ENCODE assay signal across 9 cellular contexts in genomic region chr3:170033489-170033888, GRCh38. TPM values are rescaled to one million over a fixed set of nuclear protein-coding genes. Genes with fewer than 3 reads are reported as not detected.
DNase-seq lines count a peak whose midpoint lies in the region; ATAC-seq and TF ChIP-seq lines count a peak whose summit lies in the region.
"Had no signal": no experiment of that assay in that cellular context is flagged by ENCODE, and none has a peak within 500 bp of the region (broad histone marks: within the 10 kb centered on the region; RNA-seq: fewer than 3 reads in every experiment).

No MANE protein-coding gene starts in this region.

- H3K4me3 Mint-ChIP-seq in activated T-helper 1 cell treated with anti-CD3 and anti-CD28 coated beads, Interleukin-12 subunit alpha, Interleukin-12 subunit beta, Interleukin-2, Interleukin-4 antibody, amounts not matched to agents 30 ng/mL and 10 ng/mL and 1 ng/mL, durations not matched to agents 14 hours and 24 hours and 36 hours = no peak overlapping the region

- H3K36me3 ChIP-seq in neutrophil = no peaks in the 10 kb centered on the region
- H3K36me3 ChIP-seq: left ventricle myocardium inferior had no signal

- no peaks in the 10 kb centered on the region for H3K36me3 Mint-ChIP-seq in activated T-helper 1 cell treated with anti-CD3 and anti-CD28 coated beads, Interleukin-12 subunit alpha, Interleukin-12 subunit beta, Interleukin-2, Interleukin-4 antibody, amounts not matched to agents 30 ng/mL and 10 ng/mL and 1 ng/mL, durations not matched to agents 14 hours and 24 hours and 36 hours (ENCODE audit: low read depth)

- peaks cover 32% of the 10 kb centered on the region for H3K4me1 Mint-ChIP-seq in activated T-helper 1 cell treated with anti-CD3 and anti-CD28 coated beads, Interleukin-12 subunit alpha, Interleukin-12 subunit beta, Interleukin-2, Interleukin-4 antibody, amounts not matched to agents 30 ng/mL and 10 ng/mL and 1 ng/mL, durations not matched to agents 14 hours and 24 hours and 36 hours (ENCODE audit: low read depth)

- H3K27ac Mint-ChIP-seq in activated T-helper 1 cell treated with anti-CD3 and anti-CD28 coated beads, Interleukin-12 subunit alpha, Interleukin-12 subunit beta, Interleukin-2, Interleukin-4 antibody, amounts not matched to agents 30 ng/mL and 10 ng/mL and 1 ng/mL, durations not matched to agents 14 hours and 24 hours and 36 hours = no peak overlapping the region

- TF ChIP-seq EP300 in Ishikawa (IDR thresholded peaks at IDR 0.05; ENCODE audit: borderline replicate concordance) = no peak

- intact Hi-C loops in activated T-helper 1 cell treated with anti-CD3 and anti-CD28 coated beads, Interleukin-12 subunit alpha, Interleukin-12 subunit beta, Interleukin-2, Interleukin-4 antibody, amounts not matched to agents 30 ng/mL and 10 ng/mL and 1 ng/mL, durations not matched to agents 14 hours and 24 hours and 36 hours (cut with micrococcal nuclease) = loop anchor here (10.0 kb wide), 1 partner anchor 321 kb away; the partner anchor contains the start of gene SKIL

- peak in 4 of 5 donors; percentile 40 to 66 (median 48) for DNase-seq in T-helper 1 cell
- peak; percentile 44 for DNase-seq in activated T-helper 1 cell treated with anti-CD3 and anti-CD28 coated beads, Interleukin-12 subunit alpha, Interleukin-12 subunit beta, Interleukin-2, Interleukin-4 antibody, amounts not matched to agents 30 ng/mL and 10 ng/mL and 1 ng/mL, durations not matched to agents 14 hours and 24 hours and 36 hours (ENCODE audit: low spot score)
- DNase-seq in SW 1271 (lab: John Stamatoyannopoulos, UW) = no peak
- no peak for DNase-seq in HEK293T (ENCODE audit: extremely low spot score)
- DNase-seq in pons (ENCODE audit: low spot score) = no peak
- DNase-seq: left ventricle myocardium inferior had no signal

- H3K4me3 ChIP-seq in neutrophil (ENCODE audit: low read depth in 1 of 2, low read length in 1 of 2) = peak overlapping the region in 1 of 2 experiments; percentile 11
- H3K4me3 ChIP-seq: left ventricle myocardium inferior had no signal

- TF ChIP-seq RAD21 in Ishikawa (IDR thresholded peaks at IDR 0.05; ENCODE audit: low read depth) = no peak

- CTCF ChIA-PET in HEK293T (lab: Yijun Ruan, JAX) = no interaction called here

- H3K4me1 ChIP-seq in neutrophil (ENCODE audit: control insufficient read depth in 1 of 2, insufficient read depth in 1 of 2, low read depth in 1 of 2, low read length in 1 of 2) = peaks cover 33% of the 10 kb centered on the region in 2 experiments

- no peaks in the 10 kb centered on the region for H3K27me3 ChIP-seq in neutrophil

- TF ChIP-seq CTCF in neutrophil (IDR thresholded peaks at IDR 0.05) = peak; percentile 33

- peak overlapping the region; percentile 88 for H3K27ac ChIP-seq in neutrophil
- H3K27ac ChIP-seq: left ventricle myocardium inferior had no signal

- POLR2A ChIA-PET in HEK293T (lab: Yijun Ruan, JAX) = no interaction called here

- no peak for ATAC-seq in GM19023 (IDR thresholded peaks at IDR 0.05; ENCODE audit: unreplicated experiment)

- peaks cover 4% of the 10 kb centered on the region for H3K9me3 Mint-ChIP-seq in activated T-helper 1 cell treated with anti-CD3 and anti-CD28 coated beads, Interleukin-12 subunit alpha, Interleukin-12 subunit beta, Interleukin-2, Interleukin-4 antibody, amounts not matched to agents 30 ng/mL and 10 ng/mL and 1 ng/mL, durations not matched to agents 14 hours and 24 hours and 36 hours

- no peaks in the 10 kb centered on the region for H3K9me3 ChIP-seq in neutrophil
- H3K9me3 ChIP-seq: left ventricle myocardium inferior had no signal

- peaks cover 1% of the 10 kb centered on the region for H3K27me3 Mint-ChIP-seq in activated T-helper 1 cell treated with anti-CD3 and anti-CD28 coated beads, Interleukin-12 subunit alpha, Interleukin-12 subunit beta, Interleukin-2, Interleukin-4 antibody, amounts not matched to agents 30 ng/mL and 10 ng/mL and 1 ng/mL, durations not matched to agents 14 hours and 24 hours and 36 hours (ENCODE audit: insufficient read depth)

TF ChIP-seq in Ishikawa, 13 proteins besides CTCF, POLR2A, EP300 and RAD21:
- TF ChIP-seq USF1 (IDR thresholded peaks at IDR 0.05) = peak; percentile 59
- no peak for TF ChIP-seq TAF1 (IDR thresholded peaks at IDR 0.05; ENCODE audit: low read depth)
- TF ChIP-seq CREB1 (IDR thresholded peaks at IDR 0.05; ENCODE audit: low read depth) = no peak

TF ChIP-seq in HEK293T, 16 proteins besides CTCF, POLR2A, EP300 and RAD21:
- TF ChIP-seq FOXM1 (IDR thresholded peaks at IDR 0.05; ENCODE audit: borderline replicate concordance) (no peak), ARNT (IDR thresholded peaks at IDR 0.05) (no peak), HDGF (IDR thresholded peaks at IDR 0.05; ENCODE audit: borderline replicate concordance) (no peak), LEF1 (IDR thresholded peaks at IDR 0.05; ENCODE audit: borderline replicate concordance) (no peak), SP1 (IDR thresholded peaks at IDR 0.05) (no peak), ZNF384 (IDR thresholded peaks at IDR 0.05) (no peak), TARDBP (IDR thresholded peaks at IDR 0.05) (no peak), FOXA1 (IDR thresholded peaks at IDR 0.05) (no peak), CTBP1 (IDR thresholded peaks at IDR 0.05; ENCODE audit: borderline replicate concordance) (no peak), BHLHE40 (IDR thresholded peaks at IDR 0.05; ENCODE audit: borderline replicate concordance) (no peak), FOXK2 (IDR thresholded peaks at IDR 0.05) (no peak), ELF4 (IDR thresholded peaks at IDR 0.05) (no peak), NFRKB (IDR thresholded peaks at IDR 0.05) (no peak), PKNOX1 (IDR thresholded peaks at IDR 0.05) (no peak), SUZ12 (IDR thresholded peaks at IDR 0.05) (no peak), L3MBTL2 (conservative IDR thresholded peaks at IDR 0.05) (no peak)

RNA-seq across cellular contexts. Expression of gene GPR160, which starts 4.3 kb away (rescaled TPM):
- 3.4 and 3.5 TPM in 2 replicates for total RNA-seq in activated T-helper 1 cell treated with anti-CD3 and anti-CD28 coated beads, Interleukin-12 subunit alpha, Interleukin-12 subunit beta, Interleukin-2, Interleukin-4 antibody, amounts not matched to agents 30 ng/mL and 10 ng/mL and 1 ng/mL, durations not matched to agents 14 hours and 24 hours and 36 hours

Comparison
In these comparisons a context has a peak if more than half of its experiments do, and no peak if none do; other contexts are left out.
1. DNase-seq: peak in T-helper 1 cell (4 of 5) and activated T-helper 1 cell treated with anti-CD3 and anti-CD28 coated beads, Interleukin-12 subunit alpha, Interleukin-12 subunit beta, Interleukin-2, Interleukin-4 antibody, amounts not matched to agents 30 ng/mL and 10 ng/mL and 1 ng/mL, durations not matched to agents 14 hours and 24 hours and 36 hours (single experiment); none in SW 1271 (0 of 2), HEK293T (single experiment) and pons (single experiment).